Comparison of ENCODE assay signal across 2 cellular contexts in the genomic region with DNA sequence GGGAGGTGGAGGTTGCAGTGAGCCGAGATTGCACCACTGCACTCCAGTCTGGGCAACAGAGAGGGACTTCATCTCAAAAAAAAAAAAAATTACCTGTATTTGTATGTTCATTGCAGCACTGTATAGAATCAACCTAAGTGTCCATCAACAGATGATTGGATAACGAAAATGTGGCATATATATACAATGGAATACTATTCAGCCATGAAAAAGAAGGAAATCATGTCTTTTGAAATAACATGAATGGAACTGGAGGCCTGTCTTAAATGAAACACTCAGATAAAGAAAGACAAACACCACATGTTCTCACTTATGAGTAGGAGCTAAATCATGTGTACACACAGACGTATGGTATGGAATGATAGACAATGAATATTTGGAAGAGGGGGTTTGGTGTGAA.
TF ChIP-seq lines count a peak whose summit lies in the region.

No MANE protein-coding gene starts in this region.

TF ChIP-seq in HEK293, 187 proteins besides CTCF, POLR2A, EP300 and RAD21:
- TF ChIP-seq ZNF19 (tag by site-specific recombination; IDR thresholded peaks at IDR 0.05; ENCODE audit: low read depth) (no peak), ZNF274 (IDR thresholded peaks at IDR 0.05; ENCODE audit: low read length) (no peak), ZNF274 (tag by site-specific recombination; IDR thresholded peaks at IDR 0.05; ENCODE audit: borderline replicate concordance) (no peak), ZNF146 (tag by site-specific recombination; IDR thresholded peaks at IDR 0.05) (peak; percentile 97), SCRT2 (tag by site-specific recombination; IDR thresholded peaks at IDR 0.05) (no peak), ZNF423 (tag by site-specific recombination; IDR thresholded peaks at IDR 0.05) (no peak), PRDM1 (tag by site-specific recombination; IDR thresholded peaks at IDR 0.05) (no peak), ZNF391 (tag by site-specific recombination; IDR thresholded peaks at IDR 0.05; ENCODE audit: borderline replicate concordance, low read depth) (no peak), EGR2 (tag by site-specific recombination; IDR thresholded peaks at IDR 0.05; ENCODE audit: low read depth) (no peak)
- TF ChIP-seq, protein P1, sequence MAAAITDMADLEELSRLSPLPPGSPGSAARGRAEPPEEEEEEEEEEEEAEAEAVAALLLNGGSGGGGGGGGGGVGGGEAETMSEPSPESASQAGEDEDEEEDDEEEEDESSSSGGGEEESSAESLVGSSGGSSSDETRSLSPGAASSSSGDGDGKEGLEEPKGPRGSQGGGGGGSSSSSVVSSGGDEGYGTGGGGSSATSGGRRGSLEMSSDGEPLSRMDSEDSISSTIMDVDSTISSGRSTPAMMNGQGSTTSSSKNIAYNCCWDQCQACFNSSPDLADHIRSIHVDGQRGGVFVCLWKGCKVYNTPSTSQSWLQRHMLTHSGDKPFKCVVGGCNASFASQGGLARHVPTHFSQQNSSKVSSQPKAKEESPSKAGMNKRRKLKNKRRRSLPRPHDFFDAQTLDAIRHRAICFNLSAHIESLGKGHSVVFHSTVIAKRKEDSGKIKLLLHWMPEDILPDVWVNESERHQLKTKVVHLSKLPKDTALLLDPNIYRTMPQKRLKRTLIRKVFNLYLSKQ (tag by site-specific recombination; IDR thresholded peaks at IDR 0.05; ENCODE audit: borderline replicate concordance) = no peak
- TF ChIP-seq, protein P2, sequence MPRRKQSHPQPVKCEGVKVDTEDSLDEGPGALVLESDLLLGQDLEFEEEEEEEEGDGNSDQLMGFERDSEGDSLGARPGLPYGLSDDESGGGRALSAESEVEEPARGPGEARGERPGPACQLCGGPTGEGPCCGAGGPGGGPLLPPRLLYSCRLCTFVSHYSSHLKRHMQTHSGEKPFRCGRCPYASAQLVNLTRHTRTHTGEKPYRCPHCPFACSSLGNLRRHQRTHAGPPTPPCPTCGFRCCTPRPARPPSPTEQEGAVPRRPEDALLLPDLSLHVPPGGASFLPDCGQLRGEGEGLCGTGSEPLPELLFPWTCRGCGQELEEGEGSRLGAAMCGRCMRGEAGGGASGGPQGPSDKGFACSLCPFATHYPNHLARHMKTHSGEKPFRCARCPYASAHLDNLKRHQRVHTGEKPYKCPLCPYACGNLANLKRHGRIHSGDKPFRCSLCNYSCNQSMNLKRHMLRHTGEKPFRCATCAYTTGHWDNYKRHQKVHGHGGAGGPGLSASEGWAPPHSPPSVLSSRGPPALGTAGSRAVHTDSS (tag by site-specific recombination; IDR thresholded peaks at IDR 0.05) = no peak
- TF ChIP-seq, protein P3, sequence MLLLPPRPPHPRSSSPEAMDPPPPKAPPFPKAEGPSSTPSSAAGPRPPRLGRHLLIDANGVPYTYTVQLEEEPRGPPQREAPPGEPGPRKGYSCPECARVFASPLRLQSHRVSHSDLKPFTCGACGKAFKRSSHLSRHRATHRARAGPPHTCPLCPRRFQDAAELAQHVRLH (tag by site-specific recombination; IDR thresholded peaks at IDR 0.05) = 0 out of 2 replicates have a peak, but pooled peaks have one; percentile 44

TF ChIP-seq in K562, 482 proteins besides CTCF, POLR2A, EP300 and RAD21 (continued from another document):
- TF ChIP-seq RBM25 (IDR thresholded peaks at IDR 0.05; ENCODE audit: low read depth, low read length, severe bottlenecking) = peak; percentile 67
TF ChIP-seq in K562: peak in this region for 2.
